Comparison of ENCODE assay signal across 20 cellular contexts in genomic region chr12:131824450-131824849, GRCh38. TPM values are rescaled to one million over a fixed set of nuclear protein-coding genes. Genes with fewer than 3 reads are reported as not detected.
DNase-seq lines count a peak whose midpoint lies in the region; ATAC-seq, FAIRE-seq and TF ChIP-seq lines count a peak whose summit lies in the region.
"Had no signal": no experiment of that assay in that cellular context is flagged by ENCODE, and none has a peak within 500 bp of the region (broad histone marks: within the 10 kb centered on the region; RNA-seq: fewer than 3 reads in every experiment).

No MANE protein-coding gene starts in this region.

- H3K4me3 ChIP-seq in HepG2 (replicated peaks in 1 of 3; ENCODE audit: insufficient read depth in 1 of 3, low read depth in 2 of 3, low read length in 3 of 3) (no peak overlapping the region), right lobe of liver (no peak overlapping the region), PC-3 (ENCODE audit: low read length) (no peak overlapping the region), upper lobe of right lung (no peak overlapping the region)
- H3K4me3 ChIP-seq: BLaER1, HAP-1 had no signal

- H3K9me2 ChIP-seq in PC-3 (replicated peaks; ENCODE audit: low read length) = no peaks in the 10 kb centered on the region

- WGBS in HepG2 (ENCODE audit: low lambda C conversion rate) = 33% methylated on average over 5 of the region's 6 CpGs
- 76% methylated on average over 4 of the region's 6 CpGs for WGBS in right lobe of liver (ENCODE audit: insufficient coverage, low coverage, low lambda C conversion rate, missing lambda C conversion rate)

- H3K27me3 ChIP-seq in HepG2 (ENCODE audit: control insufficient read depth in 1 of 2, insufficient read depth in 2 of 2, low read length in 2 of 2) (peaks cover 6 to 35% of the 10 kb centered on the region in 2 experiments; a peak in 4 of 5 replicates), right lobe of liver (peaks cover 0 to 9% of the 10 kb centered on the region in 2 donors), PC-3 (ENCODE audit: low read length) (no peaks in the 10 kb centered on the region), upper lobe of right lung (peaks cover 22% of the 10 kb centered on the region)

- POLR2A ChIA-PET in HepG2 (lab: Yijun Ruan, JAX) = no interaction called here
- POLR2A ChIA-PET in PC-3 (lab: Charles Lee; ENCODE audit: unreplicated experiment) = no interaction called here

- TF ChIP-seq EP300 in HepG2 (IDR thresholded peaks at IDR 0.05; ENCODE audit: low read depth in 2 of 2, low read length in 2 of 2) (no peak), HepG2 (CRISPR knock-in tag; IDR thresholded peaks at IDR 0.05; ENCODE audit: borderline replicate concordance) (no peak)

- H3K27ac ChIP-seq in HepG2 (ENCODE audit: extremely low read length, insufficient read depth, low read length) = no peak overlapping the region
- H3K27ac ChIP-seq in right lobe of liver = no peak overlapping the region
- no peak overlapping the region for H3K27ac ChIP-seq in PC-3 (ENCODE audit: low read length)
- no peak overlapping the region for H3K27ac ChIP-seq in upper lobe of right lung
- H3K27ac ChIP-seq: BLaER1, C4-2B had no signal

- CTCF ChIA-PET in HepG2 (lab: Yijun Ruan, JAX; ENCODE audit: low intra/inter-chr PET ratio, low total read pairs) = no interaction called here
- CTCF ChIA-PET in PC-3 (lab: Charles Lee) = no interaction called here

- H3K4me2 ChIP-seq in HepG2 (ENCODE audit: low read depth, low read length) (no peak overlapping the region), PC-3 (ENCODE audit: low read length) (no peak overlapping the region)

- TF ChIP-seq POLR2A in HepG2 (IDR thresholded peaks at IDR 0.05; ENCODE audit: insufficient read depth in 1 of 2, low read depth in 2 of 2, low read length in 2 of 2) = no peak
- TF ChIP-seq POLR2A in right lobe of liver (IDR thresholded peaks at IDR 0.05) = no peak

- no peak overlapping the region for H2AFZ ChIP-seq in HepG2 (ENCODE audit: low read length)
- H2AFZ ChIP-seq in PC-3 (ENCODE audit: low read length) = no peak overlapping the region

- in situ Hi-C loops in HepG2 (cut with HindIII; ENCODE audit: extremely low pct_ligation_motif_present, low pct_unique_long_range_greater_than_20kb) = no loop called here

- intact Hi-C loops in HepG2 (cut with micrococcal nuclease; ENCODE audit: unreplicated experiment) (no loop called here), right lobe of liver (cut with DNase I) (no loop called here), PC-3 (cut with micrococcal nuclease) (no loop called here), upper lobe of right lung (cut with DNase I) (no loop called here)

- no peak for TF ChIP-seq RAD21 in HepG2 (CRISPR knock-in tag; IDR thresholded peaks at IDR 0.05)

- ATAC-seq in HepG2 (no peak), right lobe of liver (no peak), PC-3 (no peak), upper lobe of right lung (no peak), HG03175 (IDR thresholded peaks at IDR 0.05; ENCODE audit: unreplicated experiment) (no peak)
- ATAC-seq: CD8-positive, alpha-beta T cell had no signal

- BruUV-seq in HepG2 (replicated peaks; lab: Mats Ljungman, UMichigan) (no TSS peak), PC-3 (replicated peaks; lab: Mats Ljungman, UMichigan) (no TSS peak)

- TF ChIP-seq CTCF in HepG2 (CRISPR knock-in tag; IDR thresholded peaks at IDR 0.05) (no peak), right lobe of liver (IDR thresholded peaks at IDR 0.05) (no peak), PC-3 (conservative IDR thresholded peaks at IDR 0.05; ENCODE audit: low read depth, low read length) (no peak), upper lobe of right lung (IDR thresholded peaks at IDR 0.05) (no peak)

- no peak overlapping the region for H3K9ac ChIP-seq in HepG2 (ENCODE audit: insufficient read depth, low read depth, low read length)
- no peak overlapping the region for H3K9ac ChIP-seq in PC-3 (ENCODE audit: low read length)
- H3K9ac ChIP-seq: BLaER1 had no signal

- no peaks in the 10 kb centered on the region for H3K36me3 ChIP-seq in HepG2 (replicated peaks in 1 of 2; ENCODE audit: control insufficient read depth in 1 of 2, insufficient read depth in 2 of 2, low read length in 2 of 2)
- H3K36me3 ChIP-seq in right lobe of liver = no peaks in the 10 kb centered on the region
- H3K36me3 ChIP-seq in PC-3 (ENCODE audit: low read depth, low read length) = no peaks in the 10 kb centered on the region
- no peaks in the 10 kb centered on the region for H3K36me3 ChIP-seq in upper lobe of right lung
- H3K36me3 ChIP-seq: BLaER1, HAP-1 had no signal

- H3K9me3 ChIP-seq in HepG2 (ENCODE audit: low read length) (no peaks in the 10 kb centered on the region), right lobe of liver (no peaks in the 10 kb centered on the region), PC-3 (ENCODE audit: low read length) (no peaks in the 10 kb centered on the region), upper lobe of right lung (no peaks in the 10 kb centered on the region)
- H3K9me3 ChIP-seq: BLaER1, Caco-2, HAP-1 had no signal

- DNase-seq in HepG2 (ENCODE audit: low spot score) = no peak
- DNase-seq in right lobe of liver = no peak
- peak; percentile 47 for DNase-seq in PC-3
- DNase-seq in upper lobe of right lung = peak; percentile 37
- DNase-seq in AML-193 (lab: John Stamatoyannopoulos, UW) = no peak
- DNase-seq: Caco-2; CD4-positive, CD25-positive, alpha-beta regulatory T cell; CD8-positive, alpha-beta T cell; DMS153; DMS79 treated with DMSO at 0.1 percent for 48 hours; GF-D8; GOT3; HFFc6 had no signal

- peaks cover 35% of the 10 kb centered on the region for H3K4me1 ChIP-seq in HepG2 (ENCODE audit: insufficient read depth, low read length)
- H3K4me1 ChIP-seq in right lobe of liver = peaks cover 0 to 9% (median 0%) of the 10 kb centered on the region in 4 donors
- peaks cover 6% of the 10 kb centered on the region for H3K4me1 ChIP-seq in PC-3 (ENCODE audit: insufficient read depth, low read length)
- peaks cover 8% of the 10 kb centered on the region for H3K4me1 ChIP-seq in upper lobe of right lung
- H3K4me1 ChIP-seq: HAP-1 had no signal

- H4K20me1 ChIP-seq in HepG2 (ENCODE audit: insufficient read depth, low read length) (no peaks in the 10 kb centered on the region), PC-3 (ENCODE audit: low read length) (no peaks in the 10 kb centered on the region)

- no peaks in the 10 kb centered on the region for H3F3A ChIP-seq in PC-3 (ENCODE audit: low read length, unreplicated experiment)

- H3K79me2 ChIP-seq in HepG2 (ENCODE audit: insufficient read depth, low read length) (no peaks in the 10 kb centered on the region), PC-3 (ENCODE audit: low read length) (no peaks in the 10 kb centered on the region; the same call in 1 of the 2 replicates)

- FAIRE-seq in HepG2 (lab: Jason Lieb, UNC) = no peak
- FAIRE-seq: GM12891, GM18507, H54 had no signal

TF ChIP-seq in HepG2, 621 proteins besides CTCF, POLR2A, EP300 and RAD21:
- no peak for TF ChIP-seq BORCS8-MEF2B (CRISPR knock-in tag; IDR thresholded peaks at IDR 0.05)
- peak; percentile 99 for TF ChIP-seq ZNF329 (CRISPR knock-in tag; IDR thresholded peaks at IDR 0.05; ENCODE audit: low read depth)

RNA-seq across cellular contexts. Expression of gene MMP17, which starts 3.7 kb away (rescaled TPM):
- total RNA-seq in HepG2 (2016; rRNA removed; fragmentation: Illumina TruSeq; extraction: Trizol) (0.38 and 0.80 TPM in 2 replicates), right lobe of liver (1 to 10 TPM in 2 of 6 experiments, under 1 TPM in 4; 0.58 to 3.9 (median 0.73) TPM), PC-3 (2014; rRNA removed) (30.2 and 31.8 TPM in 2 replicates), upper lobe of right lung (4.1 TPM)
- 0.79 and 1.1 TPM in 2 replicates for total RNA-seq in HepG2 (2016; cell fraction: cytosol; rRNA removed; fragmentation: Illumina TruSeq; extraction: Trizol; ENCODE audit: low read depth)
- total RNA-seq in HepG2 (2016; cell fraction: insoluble cytoplasmic fraction; rRNA removed; fragmentation: Illumina TruSeq; extraction: Trizol) = 0.36 and 0.78 TPM in 2 replicates
- 1.2 and 1.4 TPM in 2 replicates for total RNA-seq in HepG2 (2016; cell fraction: membrane; rRNA removed; fragmentation: Illumina TruSeq; extraction: Trizol)
- total RNA-seq in HepG2 (2016; cell fraction: nucleus; rRNA removed; fragmentation: Illumina TruSeq; extraction: Trizol) = 0.69 and 0.75 TPM in 2 replicates
- 0.55 and 2.0 TPM in 2 replicates for polyA plus RNA-seq in HepG2 (2011; rRNA removed)
- 0.69 and 1.1 TPM in 2 replicates for polyA plus RNA-seq in HepG2 (2011; cell fraction: cytosol; rRNA removed)
- 3.2 and 5.2 TPM in 2 replicates for polyA plus RNA-seq in HepG2 (2011; cell fraction: nucleus; rRNA removed)
- 0.24 and 0.57 TPM in 2 replicates for polyA plus RNA-seq in HepG2 (2012)
- 0.80 and 1.2 TPM in 2 replicates for polyA plus RNA-seq in HepG2 (2016; cell fraction: cytosol; fragmentation: Illumina TruSeq; extraction: Trizol; ENCODE audit: low read depth)
- 0.53 and 1.4 TPM in 2 replicates for polyA plus RNA-seq in HepG2 (2016; cell fraction: insoluble cytoplasmic fraction; fragmentation: Illumina TruSeq; extraction: Trizol; ENCODE audit: low read depth)
- polyA plus RNA-seq in HepG2 (2016; cell fraction: membrane; fragmentation: Illumina TruSeq; extraction: Trizol; ENCODE audit: low read depth) = 1.5 and 2.6 TPM in 2 replicates
- 2.1 and 2.8 TPM in 2 replicates for polyA plus RNA-seq in HepG2 (2016; cell fraction: nucleus; fragmentation: Illumina TruSeq; extraction: Trizol; ENCODE audit: insufficient read depth, low read depth)
- 0.70 and 1.1 TPM in 2 replicates for polyA minus RNA-seq in HepG2 (2011; rRNA and poly(A)+ RNA removed; ENCODE audit: low replicate concordance)
- 1.5 TPM in 1 of 2 replicates, not detected in the other for polyA minus RNA-seq in HepG2 (2011; cell fraction: cytosol; rRNA and poly(A)+ RNA removed)
- polyA minus RNA-seq in HepG2 (2011; cell fraction: nucleus; rRNA and poly(A)+ RNA removed) = 1.4 and 2.6 TPM in 2 replicates
- total RNA-seq: CD4-positive, CD25-positive, alpha-beta regulatory T cell had no signal

Comparison
In these comparisons a context has a peak if more than half of its experiments do, and no peak if none do; other contexts are left out.
1. DNase-seq: peak in PC-3 (single experiment) and upper lobe of right lung (single experiment); none in HepG2 (single experiment), right lobe of liver (0 of 3) and AML-193 (0 of 2).